In the genomic region with DNA sequence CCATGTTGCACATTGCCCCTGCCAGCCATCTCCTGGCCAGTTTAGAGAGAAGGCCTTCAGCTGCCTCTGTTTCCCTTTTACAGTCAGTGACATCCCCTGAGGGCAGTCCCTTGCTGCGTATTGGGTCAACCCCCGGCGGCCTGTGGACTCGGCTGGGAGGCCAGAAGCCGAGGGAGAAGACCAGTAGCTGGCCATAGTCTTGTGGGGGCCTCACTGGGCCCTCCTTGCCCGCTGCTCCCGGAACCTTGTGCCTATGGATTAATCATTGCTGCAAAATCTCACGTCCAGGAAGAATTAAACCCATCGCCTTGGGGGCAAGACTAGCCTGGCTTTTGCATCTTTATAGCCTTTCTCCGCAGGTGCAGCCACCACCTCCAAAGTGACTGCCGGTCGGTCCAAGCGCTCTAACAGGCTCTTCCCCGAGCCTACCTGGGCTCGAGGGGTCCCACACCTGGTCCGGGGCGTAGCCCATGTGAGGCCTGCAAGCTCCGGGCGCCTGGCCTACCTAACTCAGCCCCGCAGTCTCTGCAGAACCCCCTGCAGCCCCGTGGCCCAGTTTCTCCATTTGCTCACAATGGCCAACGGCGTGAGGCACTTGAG, we compare ENCODE assay signal across 8 cellular contexts. TPM values are rescaled to one million over a fixed set of nuclear protein-coding genes. Genes with fewer than 3 reads are reported as not detected.
DNase-seq lines count a peak whose midpoint lies in the region; ATAC-seq, FAIRE-seq and TF ChIP-seq lines count a peak whose summit lies in the region.

No MANE protein-coding gene starts in this region.

- TF ChIP-seq POLR2A in HepG2 (IDR thresholded peaks at IDR 0.05; ENCODE audit: insufficient read depth in 1 of 2, low read depth in 2 of 2, low read length in 2 of 2): no peak

- no peaks in the 10 kb centered on the region for H3K79me2 ChIP-seq in HepG2 (ENCODE audit: insufficient read depth, low read length)

- H3K4me3 ChIP-seq in HepG2 (replicated peaks in 1 of 3; ENCODE audit: insufficient read depth in 1 of 3, low read depth in 2 of 3, low read length in 3 of 3): peak overlapping the region in 2 of 3 experiments; percentile 2 to 43; a peak in 2 of 6 replicates
- peak overlapping the region; percentile 66 for H3K4me3 ChIP-seq in thymus (ENCODE audit: low read length)

- H3K4me3 Mint-ChIP-seq in activated CD8-positive, alpha-beta memory T cell treated with anti-CD3 and anti-CD28 coated beads, Interleukin-2, amount 10 ng/mL, durations not matched to agents 7 days and 5 days: peak overlapping the region; percentile 83
- peak overlapping the region; percentile 88 for H3K4me3 Mint-ChIP-seq in activated naive CD8-positive, alpha-beta T cell treated with anti-CD3 and anti-CD28 coated beads, Interleukin-2, amount 50 U/mL, for 24 hours

- no peak for ATAC-seq in activated CD8-positive, alpha-beta memory T cell treated with anti-CD3 and anti-CD28 coated beads, Interleukin-2, amount 10 ng/mL, durations not matched to agents 7 days and 5 days
- no peak for ATAC-seq in activated naive CD8-positive, alpha-beta T cell treated with anti-CD3 and anti-CD28 coated beads, Interleukin-2, amount 50 U/mL, for 24 hours
- ATAC-seq in HepG2 (no peak), GM19463 (IDR thresholded peaks at IDR 0.05; ENCODE audit: unreplicated experiment) (no peak)

- H3K27ac Mint-ChIP-seq in activated CD8-positive, alpha-beta memory T cell treated with anti-CD3 and anti-CD28 coated beads, Interleukin-2, amount 10 ng/mL, durations not matched to agents 7 days and 5 days: peak overlapping the region; percentile 88
- H3K27ac Mint-ChIP-seq in activated naive CD8-positive, alpha-beta T cell treated with anti-CD3 and anti-CD28 coated beads, Interleukin-2, amount 50 U/mL, for 24 hours: peak overlapping the region; percentile 96

- no peak for FAIRE-seq in HepG2 (lab: Jason Lieb, UNC)
- no peak for FAIRE-seq in urothelium cell line (lab: Jason Lieb, UNC)

- TF ChIP-seq EP300 in HepG2 (IDR thresholded peaks at IDR 0.05; ENCODE audit: low read depth in 2 of 2, low read length in 2 of 2) (no peak), HepG2 (CRISPR knock-in tag; IDR thresholded peaks at IDR 0.05; ENCODE audit: borderline replicate concordance) (no peak)

- H3K4me1 ChIP-seq in HepG2 (ENCODE audit: insufficient read depth, low read length): peaks cover 20% of the 10 kb centered on the region
- peaks cover 11% of the 10 kb centered on the region for H3K4me1 ChIP-seq in thymus (ENCODE audit: control insufficient read depth, insufficient read depth, low read length)

- peak overlapping the region; percentile 45 for H3K4me2 ChIP-seq in HepG2 (ENCODE audit: low read depth, low read length)

- no peaks in the 10 kb centered on the region for H3K9me3 Mint-ChIP-seq in activated CD8-positive, alpha-beta memory T cell treated with anti-CD3 and anti-CD28 coated beads, Interleukin-2, amount 10 ng/mL, durations not matched to agents 7 days and 5 days (ENCODE audit: low read depth)
- H3K9me3 Mint-ChIP-seq in activated naive CD8-positive, alpha-beta T cell treated with anti-CD3 and anti-CD28 coated beads, Interleukin-2, amount 50 U/mL, for 24 hours: no peaks in the 10 kb centered on the region

- POLR2A ChIA-PET in HepG2 (lab: Yijun Ruan, JAX): no interaction called here

- H3K27ac ChIP-seq in HepG2 (ENCODE audit: extremely low read length, insufficient read depth, low read length) (no peak overlapping the region), thymus (ENCODE audit: low read depth) (no peak overlapping the region)

- peaks cover 4% of the 10 kb centered on the region for H3K36me3 Mint-ChIP-seq in activated CD8-positive, alpha-beta memory T cell treated with anti-CD3 and anti-CD28 coated beads, Interleukin-2, amount 10 ng/mL, durations not matched to agents 7 days and 5 days
- peaks cover 26% of the 10 kb centered on the region for H3K36me3 Mint-ChIP-seq in activated naive CD8-positive, alpha-beta T cell treated with anti-CD3 and anti-CD28 coated beads, Interleukin-2, amount 50 U/mL, for 24 hours (ENCODE audit: low read depth)

- 61% methylated on average over 17 of the region's 23 CpGs for WGBS in HepG2 (ENCODE audit: low lambda C conversion rate)
- WGBS in thymus: 64% methylated on average over 23 of the region's 23 CpGs

- H3K9ac ChIP-seq in HepG2 (ENCODE audit: insufficient read depth, low read depth, low read length): no peak overlapping the region

- H3K27me3 Mint-ChIP-seq in activated CD8-positive, alpha-beta memory T cell treated with anti-CD3 and anti-CD28 coated beads, Interleukin-2, amount 10 ng/mL, durations not matched to agents 7 days and 5 days: no peaks in the 10 kb centered on the region
- no peaks in the 10 kb centered on the region for H3K27me3 Mint-ChIP-seq in activated naive CD8-positive, alpha-beta T cell treated with anti-CD3 and anti-CD28 coated beads, Interleukin-2, amount 50 U/mL, for 24 hours

- no peaks in the 10 kb centered on the region for H3K9me3 ChIP-seq in HepG2 (ENCODE audit: low read length)
- no peaks in the 10 kb centered on the region for H3K9me3 ChIP-seq in thymus (ENCODE audit: control insufficient read depth)

- H3K36me3 ChIP-seq in HepG2 (replicated peaks in 1 of 2; ENCODE audit: control insufficient read depth in 1 of 2, insufficient read depth in 2 of 2, low read length in 2 of 2) (no peaks in the 10 kb centered on the region), thymus (ENCODE audit: control insufficient read depth, insufficient read depth) (no peaks in the 10 kb centered on the region)

- CTCF ChIA-PET in activated CD8-positive, alpha-beta memory T cell treated with anti-CD3 and anti-CD28 coated beads, Interleukin-2, amount 10 ng/mL, durations not matched to agents 7 days and 5 days (lab: Charles Lee): interaction anchor here (0.7 to 9.0 kb wide), 9 partner anchors 10 to 279 kb away, joined by 3 to 102 read pairs (median 4); partner anchors contain the start of gene CHP1
- CTCF ChIA-PET in HepG2 (lab: Yijun Ruan, JAX; ENCODE audit: low intra/inter-chr PET ratio, low total read pairs): no interaction called here

- DNase-seq in activated CD8-positive, alpha-beta memory T cell treated with anti-CD3 and anti-CD28 coated beads, Interleukin-2, amount 10 ng/mL, durations not matched to agents 7 days and 5 days: no peak
- no peak for DNase-seq in activated CD8-positive, alpha-beta memory T cell treated with anti-CD3 and anti-CD28 coated beads for 24 hours
- no peak for DNase-seq in activated naive CD8-positive, alpha-beta T cell treated with anti-CD3 and anti-CD28 coated beads, Interleukin-2, amount 50 U/mL, for 24 hours
- no peak for DNase-seq in HepG2 (ENCODE audit: low spot score)
- DNase-seq in RPMI8226: no peak
- DNase-seq in urothelium cell line (ENCODE audit: low spot score): no peak

- intact Hi-C loops in HepG2 (cut with micrococcal nuclease; ENCODE audit: unreplicated experiment): no loop called here

- no peaks in the 10 kb centered on the region for H4K20me1 ChIP-seq in HepG2 (ENCODE audit: insufficient read depth, low read length)

- no peak for TF ChIP-seq RAD21 in HepG2 (CRISPR knock-in tag; IDR thresholded peaks at IDR 0.05)

- BruUV-seq in HepG2 (replicated peaks; lab: Mats Ljungman, UMichigan): no TSS peak

- no peak for TF ChIP-seq CTCF in HepG2 (CRISPR knock-in tag; IDR thresholded peaks at IDR 0.05)

- H3K4me1 Mint-ChIP-seq in activated CD8-positive, alpha-beta memory T cell treated with anti-CD3 and anti-CD28 coated beads, Interleukin-2, amount 10 ng/mL, durations not matched to agents 7 days and 5 days: peaks cover 29% of the 10 kb centered on the region
- peaks cover 41% of the 10 kb centered on the region for H3K4me1 Mint-ChIP-seq in activated naive CD8-positive, alpha-beta T cell treated with anti-CD3 and anti-CD28 coated beads, Interleukin-2, amount 50 U/mL, for 24 hours

- no peak overlapping the region for H2AFZ ChIP-seq in HepG2 (ENCODE audit: low read length)

- H3K27me3 ChIP-seq in HepG2 (ENCODE audit: control insufficient read depth in 1 of 2, insufficient read depth in 2 of 2, low read length in 2 of 2): peaks cover 11 to 39% of the 10 kb centered on the region in 2 experiments; a peak in 4 of 5 replicates
- H3K27me3 ChIP-seq in thymus (ENCODE audit: control insufficient read depth, insufficient read depth): no peaks in the 10 kb centered on the region

- in situ Hi-C loops in HepG2 (cut with HindIII; ENCODE audit: extremely low pct_ligation_motif_present, low pct_unique_long_range_greater_than_20kb): no loop called here

RNA-seq across cellular contexts. Expression of gene CHAC1, which starts 0.9 kb away (rescaled TPM):
- total RNA-seq in activated CD8-positive, alpha-beta memory T cell treated with anti-CD3 and anti-CD28 coated beads, Interleukin-2, amount 10 ng/mL, durations not matched to agents 7 days and 5 days: 10 to 100 TPM in 1 of 2 experiments, 1 to 10 TPM in 1; 8.3 to 13.0 TPM
- not detected in 2 replicates for total RNA-seq in HepG2 (2016; rRNA removed; fragmentation: Illumina TruSeq; extraction: Trizol)
- not detected in 2 replicates for total RNA-seq in HepG2 (2016; cell fraction: cytosol; rRNA removed; fragmentation: Illumina TruSeq; extraction: Trizol; ENCODE audit: low read depth)
- not detected in 2 replicates for total RNA-seq in HepG2 (2016; cell fraction: insoluble cytoplasmic fraction; rRNA removed; fragmentation: Illumina TruSeq; extraction: Trizol)
- total RNA-seq in HepG2 (2016; cell fraction: membrane; rRNA removed; fragmentation: Illumina TruSeq; extraction: Trizol): 0.15 TPM in 1 of 2 replicates, not detected in the other
- not detected in 2 replicates for total RNA-seq in HepG2 (2016; cell fraction: nucleus; rRNA removed; fragmentation: Illumina TruSeq; extraction: Trizol)
- polyA plus RNA-seq in HepG2 (2011; rRNA removed): 0.44 and 0.46 TPM in 2 replicates
- polyA plus RNA-seq in HepG2 (2011; cell fraction: cytosol; rRNA removed): 0.41 and 0.63 TPM in 2 replicates
- 0.21 and 0.48 TPM in 2 replicates for polyA plus RNA-seq in HepG2 (2011; cell fraction: nucleus; rRNA removed)
- 0.39 TPM in 1 of 2 replicates, not detected in the other for polyA plus RNA-seq in HepG2 (2012)
- polyA plus RNA-seq in HepG2 (2016; cell fraction: cytosol; fragmentation: Illumina TruSeq; extraction: Trizol; ENCODE audit: low read depth): not detected in 2 replicates
- not detected in 2 replicates for polyA plus RNA-seq in HepG2 (2016; cell fraction: insoluble cytoplasmic fraction; fragmentation: Illumina TruSeq; extraction: Trizol; ENCODE audit: low read depth)
- not detected in 2 replicates for polyA plus RNA-seq in HepG2 (2016; cell fraction: membrane; fragmentation: Illumina TruSeq; extraction: Trizol; ENCODE audit: low read depth)
- polyA plus RNA-seq in HepG2 (2016; cell fraction: nucleus; fragmentation: Illumina TruSeq; extraction: Trizol; ENCODE audit: insufficient read depth, low read depth): not detected in 2 replicates
- polyA minus RNA-seq in HepG2 (2011; rRNA and poly(A)+ RNA removed; ENCODE audit: low replicate concordance): 0.58 and 21.7 TPM in 2 replicates
- polyA minus RNA-seq in HepG2 (2011; cell fraction: cytosol; rRNA and poly(A)+ RNA removed): 1.1 and 2.0 TPM in 2 replicates
- polyA minus RNA-seq in HepG2 (2011; cell fraction: nucleus; rRNA and poly(A)+ RNA removed): 0.39 and 0.62 TPM in 2 replicates
- polyA plus RNA-seq in thymus: 1.9 TPM

RNA-seq across cellular contexts. Expression of gene DLL4, which starts 23.3 kb away (rescaled TPM):
- under 1 TPM in 1 of 2 experiments, not detected in 1; 0.12 TPM for total RNA-seq in activated CD8-positive, alpha-beta memory T cell treated with anti-CD3 and anti-CD28 coated beads, Interleukin-2, amount 10 ng/mL, durations not matched to agents 7 days and 5 days
- 0.13 and 0.20 TPM in 2 replicates for total RNA-seq in HepG2 (2016; rRNA removed; fragmentation: Illumina TruSeq; extraction: Trizol)
- total RNA-seq in HepG2 (2016; cell fraction: cytosol; rRNA removed; fragmentation: Illumina TruSeq; extraction: Trizol; ENCODE audit: low read depth): 0.09 and 0.10 TPM in 2 replicates
- 0.07 and 0.19 TPM in 2 replicates for total RNA-seq in HepG2 (2016; cell fraction: insoluble cytoplasmic fraction; rRNA removed; fragmentation: Illumina TruSeq; extraction: Trizol)
- 0.03 and 0.15 TPM in 2 replicates for total RNA-seq in HepG2 (2016; cell fraction: membrane; rRNA removed; fragmentation: Illumina TruSeq; extraction: Trizol)
- total RNA-seq in HepG2 (2016; cell fraction: nucleus; rRNA removed; fragmentation: Illumina TruSeq; extraction: Trizol): 0.19 TPM in 1 of 2 replicates, not detected in the other
- polyA plus RNA-seq in HepG2 (2011; rRNA removed) (0.25 and 0.27 TPM in 2 replicates), thymus (5.9 TPM)
- polyA plus RNA-seq in HepG2 (2011; cell fraction: cytosol; rRNA removed): 0.13 and 0.24 TPM in 2 replicates
- 0.50 and 0.61 TPM in 2 replicates for polyA plus RNA-seq in HepG2 (2011; cell fraction: nucleus; rRNA removed)
- 0.13 and 0.43 TPM in 2 replicates for polyA plus RNA-seq in HepG2 (2012)
- 0.07 TPM in 1 of 2 replicates, not detected in the other for polyA plus RNA-seq in HepG2 (2016; cell fraction: cytosol; fragmentation: Illumina TruSeq; extraction: Trizol; ENCODE audit: low read depth)
- 0.13 and 0.19 TPM in 2 replicates for polyA plus RNA-seq in HepG2 (2016; cell fraction: insoluble cytoplasmic fraction; fragmentation: Illumina TruSeq; extraction: Trizol; ENCODE audit: low read depth)
- polyA plus RNA-seq in HepG2 (2016; cell fraction: membrane; fragmentation: Illumina TruSeq; extraction: Trizol; ENCODE audit: low read depth): 0.06 and 0.08 TPM in 2 replicates
- 0.34 and 0.39 TPM in 2 replicates for polyA plus RNA-seq in HepG2 (2016; cell fraction: nucleus; fragmentation: Illumina TruSeq; extraction: Trizol; ENCODE audit: insufficient read depth, low read depth)
- polyA minus RNA-seq in HepG2 (2011; rRNA and poly(A)+ RNA removed; ENCODE audit: low replicate concordance): 0.98 and 7.6 TPM in 2 replicates
- polyA minus RNA-seq in HepG2 (2011; cell fraction: cytosol; rRNA and poly(A)+ RNA removed): 0.35 and 0.59 TPM in 2 replicates
- 0.12 and 0.26 TPM in 2 replicates for polyA minus RNA-seq in HepG2 (2011; cell fraction: nucleus; rRNA and poly(A)+ RNA removed)

RNA-seq across cellular contexts. Expression of gene VPS18, which starts 58.2 kb away (rescaled TPM):
- total RNA-seq in activated CD8-positive, alpha-beta memory T cell treated with anti-CD3 and anti-CD28 coated beads, Interleukin-2, amount 10 ng/mL, durations not matched to agents 7 days and 5 days: 10 to 100 TPM; 16.9 to 19.5 TPM
- total RNA-seq in HepG2 (2016; rRNA removed; fragmentation: Illumina TruSeq; extraction: Trizol): 15.8 and 17.0 TPM in 2 replicates
- 1.2 and 1.9 TPM in 2 replicates for total RNA-seq in HepG2 (2016; cell fraction: cytosol; rRNA removed; fragmentation: Illumina TruSeq; extraction: Trizol; ENCODE audit: low read depth)
- total RNA-seq in HepG2 (2016; cell fraction: insoluble cytoplasmic fraction; rRNA removed; fragmentation: Illumina TruSeq; extraction: Trizol): 14.9 and 16.0 TPM in 2 replicates
- total RNA-seq in HepG2 (2016; cell fraction: membrane; rRNA removed; fragmentation: Illumina TruSeq; extraction: Trizol): 3.9 and 4.3 TPM in 2 replicates
- 9.9 and 11.2 TPM in 2 replicates for total RNA-seq in HepG2 (2016; cell fraction: nucleus; rRNA removed; fragmentation: Illumina TruSeq; extraction: Trizol)
- polyA plus RNA-seq in HepG2 (2011; rRNA removed): 5.8 and 7.4 TPM in 2 replicates
- polyA plus RNA-seq in HepG2 (2011; cell fraction: cytosol; rRNA removed): 6.0 and 7.5 TPM in 2 replicates
- polyA plus RNA-seq in HepG2 (2011; cell fraction: nucleus; rRNA removed): 9.2 and 9.4 TPM in 2 replicates
- 5.0 and 5.3 TPM in 2 replicates for polyA plus RNA-seq in HepG2 (2012)
- 0.57 and 0.62 TPM in 2 replicates for polyA plus RNA-seq in HepG2 (2016; cell fraction: cytosol; fragmentation: Illumina TruSeq; extraction: Trizol; ENCODE audit: low read depth)
- 9.1 and 10.3 TPM in 2 replicates for polyA plus RNA-seq in HepG2 (2016; cell fraction: insoluble cytoplasmic fraction; fragmentation: Illumina TruSeq; extraction: Trizol; ENCODE audit: low read depth)
- polyA plus RNA-seq in HepG2 (2016; cell fraction: membrane; fragmentation: Illumina TruSeq; extraction: Trizol; ENCODE audit: low read depth): 1.1 and 1.8 TPM in 2 replicates
- 13.2 and 13.9 TPM in 2 replicates for polyA plus RNA-seq in HepG2 (2016; cell fraction: nucleus; fragmentation: Illumina TruSeq; extraction: Trizol; ENCODE audit: insufficient read depth, low read depth)
- 42.6 and 112 TPM in 2 replicates for polyA minus RNA-seq in HepG2 (2011; rRNA and poly(A)+ RNA removed; ENCODE audit: low replicate concordance)
- 11.8 and 12.4 TPM in 2 replicates for polyA minus RNA-seq in HepG2 (2011; cell fraction: cytosol; rRNA and poly(A)+ RNA removed)
- 9.3 and 9.8 TPM in 2 replicates for polyA minus RNA-seq in HepG2 (2011; cell fraction: nucleus; rRNA and poly(A)+ RNA removed)
- polyA plus RNA-seq in thymus: 10.3 TPM

Comparison
In these comparisons a context has a peak if more than half of its experiments do, and no peak if none do; other contexts are left out.
1. RNA of gene CHAC1, which starts 0.9 kb away (total RNA-seq): 8.3 to 13.0 TPM in activated CD8-positive, alpha-beta memory T cell treated with anti-CD3 and anti-CD28 coated beads, Interleukin-2, amount 10 ng/mL, durations not matched to agents 7 days and 5 days; 0.15 TPM in HepG2; every median in the first group is over 4 times any median in the second.